In genomic region chr12:5307065-5307464, GRCh38 we compare ENCODE assay signal across 27 cellular contexts.
"Had no signal": no experiment of that assay in that cellular context is flagged by ENCODE, and none has a peak within 500 bp of the region (broad histone marks: within the 10 kb centered on the region; RNA-seq: fewer than 3 reads in every experiment).

No MANE protein-coding gene starts in this region.

- H3K4me1 ChIP-seq: heart right ventricle, neural progenitor cell, parathyroid adenoma, vagina had no signal

- H3K27me3 ChIP-seq: esophagus muscularis mucosa, neural progenitor cell, right lobe of liver, transverse colon, vagina had no signal

- H3K4me3 ChIP-seq: coronary artery, esophagus muscularis mucosa, heart right ventricle, lung, neural progenitor cell, right lobe of liver, smooth muscle cell, suprapubic skin, transverse colon, vagina had no signal

- H3K9me3 ChIP-seq: esophagus muscularis mucosa, heart right ventricle, right lobe of liver, suprapubic skin, transverse colon, vagina had no signal

- H3K9ac ChIP-seq: neural progenitor cell, parathyroid adenoma had no signal

- H3K36me3 Mint-ChIP-seq: memory B cell; mesothelial cell of epicardium; naive thymus-derived CD4-positive, alpha-beta T cell; neural progenitor cell had no signal

- H3K36me3 ChIP-seq: esophagus muscularis mucosa, heart right ventricle, neural progenitor cell, right lobe of liver, suprapubic skin, transverse colon, vagina had no signal

- H3K27ac Mint-ChIP-seq: memory B cell; mesothelial cell of epicardium; naive thymus-derived CD4-positive, alpha-beta T cell; nephron; neural progenitor cell; progenitor cell of endocrine pancreas; stimulated activated naive CD8-positive, alpha-beta T cell treated with anti-CD3 and anti-CD28 coated beads, Interleukin-15, amount 100 ng/mL, for 72 hours had no signal

- H3K27ac ChIP-seq: esophagus muscularis mucosa, heart right ventricle, neural progenitor cell, parathyroid adenoma, right lobe of liver, suprapubic skin, transverse colon, vagina had no signal

- ATAC-seq: heart right ventricle; left ventricle myocardium superior; naive thymus-derived CD4-positive, alpha-beta T cell; stimulated activated naive CD8-positive, alpha-beta T cell treated with anti-CD3 and anti-CD28 coated beads, Interleukin-15, amount 100 ng/mL, for 72 hours had no signal

- H3K4me1 Mint-ChIP-seq: memory B cell; stimulated activated naive CD8-positive, alpha-beta T cell treated with anti-CD3 and anti-CD28 coated beads, Interleukin-15, amount 100 ng/mL, for 72 hours had no signal

- H3K4me3 Mint-ChIP-seq: memory B cell; mesothelial cell of epicardium; naive thymus-derived CD4-positive, alpha-beta T cell; nephron; neural progenitor cell; stimulated activated naive CD8-positive, alpha-beta T cell treated with anti-CD3 and anti-CD28 coated beads, Interleukin-15, amount 100 ng/mL, for 72 hours had no signal

- H3K9me3 Mint-ChIP-seq: memory B cell; mesothelial cell of epicardium; neural progenitor cell; stimulated activated naive CD8-positive, alpha-beta T cell treated with anti-CD3 and anti-CD28 coated beads, Interleukin-15, amount 100 ng/mL, for 72 hours had no signal

- DNase-seq: dermis blood vessel endothelial cell; effector memory CD4-positive, alpha-beta T cell; foreskin melanocyte; glutamatergic neuron; heart right ventricle; left ventricle myocardium superior; naive thymus-derived CD4-positive, alpha-beta T cell; right lobe of liver; stimulated activated CD4-positive, alpha-beta T cell treated with anti-CD3 and anti-CD28 coated beads, Interleukin-12 subunit alpha, Interleukin-12 subunit beta, amount 100 ng/mL, for 4 hours; stimulated activated CD4-positive, alpha-beta T cell treated with anti-CD3 and anti-CD28 coated beads, Interleukin-1b, Interleukin-23, amount 100 ng/mL, for 48 hours; stimulated activated CD4-positive, alpha-beta T cell treated with anti-CD3 and anti-CD28 coated beads, Interleukin-4, amount 100 ng/mL, for 1 hour; stimulated activated CD8-positive, alpha-beta memory T cell treated with anti-CD3 and anti-CD28 coated beads, Interleukin-4, amount 100 ng/mL, for 48 hours; stimulated activated naive CD4-positive, alpha-beta T cell; stimulated activated naive CD8-positive, alpha-beta T cell treated with anti-CD3 and anti-CD28 coated beads, Interleukin-15, amount 100 ng/mL, for 72 hours; transverse colon had no signal
